Comparison of ENCODE assay signal across 8 cellular contexts in genomic region chr17:81018044-81018802, GRCh38. TPM values are rescaled to one million over a fixed set of nuclear protein-coding genes. Genes with fewer than 3 reads are reported as not detected.
DNase-seq lines count a peak whose midpoint lies in the region; ATAC-seq, FAIRE-seq and TF ChIP-seq lines count a peak whose summit lies in the region.

No MANE protein-coding gene starts in this region.

- H3K4me3 ChIP-seq in bronchial epithelial cell (ENCODE audit: low read depth, low read length) = no peak overlapping the region
- H3K4me3 ChIP-seq in subcutaneous abdominal adipose tissue (ENCODE audit: low read depth in 1 of 5, low read length in 5 of 5) = peak overlapping the region; percentile 50 to 76 (median 66)

- H3K4me1 Mint-ChIP-seq in activated CD4-positive, alpha-beta T cell treated with anti-CD3 and anti-CD28 coated beads, Interleukin-2, amount 10 ng/mL, durations not matched to agents 24 days and 14 days = peaks cover 30% of the 10 kb centered on the region

- peaks cover 8% of the 10 kb centered on the region for H3K9me3 Mint-ChIP-seq in activated CD4-positive, alpha-beta T cell treated with anti-CD3 and anti-CD28 coated beads, Interleukin-2, amount 10 ng/mL, durations not matched to agents 24 days and 14 days

- FAIRE-seq in bronchial epithelial cell (lab: Jason Lieb, UNC) = no peak

- H3K27me3 ChIP-seq in bronchial epithelial cell (ENCODE audit: control insufficient read depth, insufficient read depth, low read length) (no peaks in the 10 kb centered on the region), subcutaneous abdominal adipose tissue (ENCODE audit: control insufficient read depth in 5 of 5, insufficient read depth in 4 of 5, low read length in 5 of 5) (peaks cover 0 to 8% (median 0%) of the 10 kb centered on the region in 5 donors)

- peaks cover 6% of the 10 kb centered on the region for H3K36me3 Mint-ChIP-seq in activated CD4-positive, alpha-beta T cell treated with anti-CD3 and anti-CD28 coated beads, Interleukin-2, amount 10 ng/mL, durations not matched to agents 24 days and 14 days (ENCODE audit: low read depth)

- ATAC-seq in left lobe of liver = peak; percentile 63
- ATAC-seq in HG03457 (IDR thresholded peaks at IDR 0.05; ENCODE audit: unreplicated experiment) = no peak

- H3K4me1 ChIP-seq in subcutaneous abdominal adipose tissue (ENCODE audit: control insufficient read depth in 5 of 5, insufficient read depth in 5 of 5, low read length in 5 of 5) = peaks cover 2 to 28% (median 22%) of the 10 kb centered on the region in 5 donors

- H3K27me3 Mint-ChIP-seq in activated CD4-positive, alpha-beta T cell treated with anti-CD3 and anti-CD28 coated beads, Interleukin-2, amount 10 ng/mL, durations not matched to agents 24 days and 14 days = no peaks in the 10 kb centered on the region

- H3K9ac ChIP-seq in subcutaneous abdominal adipose tissue (ENCODE audit: low read length in 5 of 5) = peak overlapping the region in 4 of 5 donors; percentile 53 to 86 (median 66)

- peak; percentile 86 for DNase-seq in activated CD4-positive, alpha-beta T cell treated with anti-CD3 and anti-CD28 coated beads, Interleukin-2, amount 10 ng/mL, durations not matched to agents 24 days and 14 days
- DNase-seq in activated CD4-positive, alpha-beta T cell treated with anti-CD3 and anti-CD28 coated beads for 4 hours = no peak
- peak; percentile 62 for DNase-seq in NOMO-1 treated with dmso at 0.1 percent for 144 hours (lab: John Stamatoyannopoulos, UW; ENCODE audit: unreplicated experiment)
- DNase-seq in bronchial epithelial cell (ENCODE audit: low read depth) = peak; percentile 33
- DNase-seq in left lobe of liver (ENCODE audit: low spot score) = peak; percentile 43
- DNase-seq in SW 1271 (lab: John Stamatoyannopoulos, UW) = no peak

- no peaks in the 10 kb centered on the region for H3K36me3 ChIP-seq in bronchial epithelial cell (ENCODE audit: control insufficient read depth, insufficient read depth, low read length)
- H3K36me3 ChIP-seq in subcutaneous abdominal adipose tissue (ENCODE audit: control insufficient read depth in 5 of 5, insufficient read depth in 5 of 5, low read length in 5 of 5) = no peaks in the 10 kb centered on the region

- peak overlapping the region; percentile 60 for H3K27ac ChIP-seq in subcutaneous abdominal adipose tissue (ENCODE audit: low read depth, low read length)

- H3K4me3 Mint-ChIP-seq in activated CD4-positive, alpha-beta T cell treated with anti-CD3 and anti-CD28 coated beads, Interleukin-2, amount 10 ng/mL, durations not matched to agents 24 days and 14 days = peak overlapping the region; percentile 72

- peaks cover 0 to 2% (median 0%) of the 10 kb centered on the region in 5 donors for H3K9me3 ChIP-seq in subcutaneous abdominal adipose tissue (ENCODE audit: control insufficient read depth in 5 of 5, low read length in 5 of 5)

- intact Hi-C loops in activated CD4-positive, alpha-beta T cell treated with anti-CD3 and anti-CD28 coated beads, Interleukin-2, amount 10 ng/mL, durations not matched to agents 24 days and 14 days (cut with micrococcal nuclease) = no loop called here

- peak overlapping the region; percentile 95 for H3K27ac Mint-ChIP-seq in activated CD4-positive, alpha-beta T cell treated with anti-CD3 and anti-CD28 coated beads, Interleukin-2, amount 10 ng/mL, durations not matched to agents 24 days and 14 days

- TF ChIP-seq CTCF in bronchial epithelial cell (IDR thresholded peaks at IDR 0.05; ENCODE audit: insufficient read depth, low read length, severe bottlenecking) = no peak

RNA-seq across cellular contexts. Expression of gene BAIAP2, which starts 16.7 kb away (rescaled TPM):
- 4.4 and 5.5 TPM in 2 replicates for total RNA-seq in activated CD4-positive, alpha-beta T cell treated with anti-CD3 and anti-CD28 coated beads, Interleukin-2, amount 10 ng/mL, durations not matched to agents 24 days and 14 days
- total RNA-seq in bronchial epithelial cell = 48.7 and 60.3 TPM in 2 replicates
- 101 TPM for total RNA-seq in left lobe of liver

RNA-seq across cellular contexts. Expression of gene CHMP6, which starts 26.6 kb away (rescaled TPM):
- 30.8 and 32.8 TPM in 2 replicates for total RNA-seq in activated CD4-positive, alpha-beta T cell treated with anti-CD3 and anti-CD28 coated beads, Interleukin-2, amount 10 ng/mL, durations not matched to agents 24 days and 14 days
- 5.8 and 8.6 TPM in 2 replicates for total RNA-seq in bronchial epithelial cell
- 16.5 TPM for total RNA-seq in left lobe of liver

Comparison
In these comparisons a context has a peak if more than half of its experiments do, and no peak if none do; other contexts are left out.
1. DNase-seq: peak in activated CD4-positive, alpha-beta T cell treated with anti-CD3 and anti-CD28 coated beads, Interleukin-2, amount 10 ng/mL, durations not matched to agents 24 days and 14 days (single experiment), NOMO-1 treated with dmso at 0.1 percent for 144 hours (single experiment), bronchial epithelial cell (single experiment) and left lobe of liver (single experiment); none in activated CD4-positive, alpha-beta T cell treated with anti-CD3 and anti-CD28 coated beads for 4 hours (0 of 2) and SW 1271 (0 of 2).